In the genomic region with DNA sequence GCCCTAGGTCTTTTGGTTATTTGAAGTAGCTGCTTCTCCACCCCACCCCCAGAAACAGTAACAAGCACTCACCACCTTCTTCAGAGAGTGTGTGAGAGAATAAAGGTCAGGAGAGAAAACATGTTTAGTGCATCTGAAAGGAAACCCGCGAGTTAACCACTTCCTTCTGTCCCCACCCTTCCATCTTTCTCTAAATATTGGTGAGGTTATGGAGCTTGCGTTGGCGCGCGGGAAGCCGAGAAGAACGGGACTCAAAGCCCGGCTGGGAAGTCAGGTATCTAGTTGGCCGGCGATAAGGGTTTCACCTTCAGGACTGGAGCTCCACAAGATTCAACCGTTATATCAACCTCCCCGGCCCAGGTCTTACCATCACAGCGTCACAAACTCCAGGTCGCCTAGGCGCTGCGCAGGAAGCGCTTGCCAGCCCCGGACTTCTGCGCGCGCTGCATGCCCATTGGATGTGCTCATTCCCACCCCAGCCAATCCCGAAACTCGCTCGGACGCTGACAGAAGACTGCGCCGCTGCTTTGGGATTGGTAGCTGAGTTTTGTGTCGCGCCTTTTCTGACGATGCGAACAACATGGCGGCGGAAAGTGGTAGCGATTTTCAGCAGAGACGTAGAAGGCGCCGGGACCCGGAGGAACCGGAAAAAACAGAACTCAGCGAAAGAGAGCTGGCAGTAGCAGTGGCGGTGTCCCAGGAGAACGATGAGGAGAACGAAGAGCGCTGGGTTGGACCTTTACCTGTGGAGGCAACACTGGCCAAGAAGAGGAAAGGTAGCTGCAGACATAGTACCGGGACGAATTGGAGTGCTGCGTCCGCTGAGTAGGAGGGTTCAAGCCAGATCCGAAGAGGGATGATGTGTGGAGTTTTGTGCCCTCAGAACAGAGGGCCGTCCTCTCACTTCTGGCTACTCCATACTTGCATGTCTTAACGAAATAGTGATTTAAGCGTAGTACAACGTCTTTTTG, we compare ENCODE assay signal across 8 cellular contexts. TPM values are rescaled to one million over a fixed set of nuclear protein-coding genes. Genes with fewer than 3 reads are reported as not detected.
DNase-seq lines count a peak whose midpoint lies in the region; ATAC-seq and TF ChIP-seq lines count a peak whose summit lies in the region.

Gene CENPK, minus strand, starts transcription at position 438 of the 971 bp plus-strand sequence. CDS start 8,261 bp downstream, outside the sequence.
Gene PPWD1, plus strand, starts transcription at position 566 of the 971 bp plus-strand sequence. Its CDS starts 15 bp downstream, at position 581.

- H3K9me3 ChIP-seq in BE2C = no peaks in the 10 kb centered on the region

- peak; percentile 99 for ATAC-seq in HG03460 (IDR thresholded peaks at IDR 0.05; ENCODE audit: unreplicated experiment)

- no peaks in the 10 kb centered on the region for H3K27me3 ChIP-seq in BE2C
- H3K27me3 ChIP-seq in layer of hippocampus (ENCODE audit: control insufficient read depth, insufficient read depth, low read length) = no peaks in the 10 kb centered on the region

- H3K27ac ChIP-seq in coronary artery (peak within 1 kb of the TSS; percentile 61 to 84), layer of hippocampus (ENCODE audit: low read depth, low read length) (peak within 1 kb of the TSS; percentile 58)

- H3K4me3 ChIP-seq in BE2C (ENCODE audit: low read depth, low read length) = peak within 1 kb of the TSS; percentile 86
- H3K4me3 ChIP-seq in coronary artery = peak within 1 kb of the TSS; percentile 83

- DNase-seq in BE2C (peak; percentile 97), GM19240 (ENCODE audit: insufficient read length, low spot score) (peak; percentile 61), NCI-H526 (lab: John Stamatoyannopoulos, UW) (peak; percentile 92 to 95), coronary artery (ENCODE audit: low spot score) (peak; percentile 95)
- DNase-seq in activated CD4-positive, alpha-beta T cell treated with anti-CD3 and anti-CD28 coated beads for 48 hours = peak; percentile 97
- DNase-seq in stimulated activated CD4-positive, alpha-beta T cell treated with anti-CD3 and anti-CD28 coated beads, Interleukin-1b, Interleukin-23, amount 100 ng/mL, for 4 hours (ENCODE audit: low read depth in 2 of 2) = peak; percentile 87 to 89

- no peaks in the 10 kb centered on the region for H3K4me1 ChIP-seq in BE2C

- H3K36me3 ChIP-seq in BE2C = 0 out of 2 replicates have a peak, but pooled peaks cover 4% of the 10 kb centered on the region

- no peak for TF ChIP-seq CTCF in BE2C (IDR thresholded peaks at IDR 0.05; ENCODE audit: low read depth, low read length)
- no peak for TF ChIP-seq CTCF in coronary artery (IDR thresholded peaks at IDR 0.05)

RNA-seq across cellular contexts. Expression of gene CENPK, which starts in this region (rescaled TPM):
- polyA plus RNA-seq in BE2C (2012; ENCODE audit: insufficient read depth, insufficient read length, low read depth) = 4.5 TPM

RNA-seq across cellular contexts. Expression of gene PPWD1, which starts in this region (rescaled TPM):
- polyA plus RNA-seq in BE2C (2012; ENCODE audit: insufficient read depth, insufficient read length, low read depth) = 28.9 TPM

Comparison
In these comparisons a context has a peak if more than half of its experiments do, and no peak if none do; other contexts are left out.
1. Peak in every context shown above with its lines: DNase-seq, ATAC-seq, H3K4me3 ChIP-seq and H3K27ac ChIP-seq.